ENCODE assay signal across 25 cellular contexts in the genomic region with DNA sequence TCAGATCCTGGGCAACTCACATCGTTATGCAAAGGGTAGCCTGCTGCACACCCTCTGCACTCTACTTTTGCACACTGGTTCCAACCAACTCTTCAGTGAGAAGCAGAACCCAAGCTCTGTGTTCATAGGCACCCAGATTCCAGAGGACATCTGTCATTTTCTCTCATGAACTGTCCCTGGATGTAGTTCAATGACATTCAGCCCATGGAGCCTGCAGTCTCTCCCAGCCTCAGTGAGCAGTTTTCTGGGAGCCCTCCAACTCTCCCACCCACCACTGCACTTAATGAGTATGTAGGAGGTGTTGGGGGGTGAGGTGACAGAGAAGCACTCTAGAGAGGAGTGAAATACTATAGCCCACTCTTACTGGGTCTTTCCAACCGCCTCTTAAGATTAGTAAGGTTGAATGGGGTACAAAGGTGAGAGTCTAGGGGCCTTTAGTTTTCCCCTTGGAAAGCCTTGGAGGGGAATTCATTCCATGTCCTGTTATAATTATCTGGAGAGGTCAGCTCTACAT. TPM values are rescaled to one million over a fixed set of nuclear protein-coding genes. Genes with fewer than 3 reads are reported as not detected.
"Had no signal": no experiment of that assay in that cellular context is flagged by ENCODE, and none has a peak within 500 bp of the region (broad histone marks: within the 10 kb centered on the region; RNA-seq: fewer than 3 reads in every experiment).

No MANE protein-coding gene starts in this region.

- ATAC-seq: activated CD4-positive, CD25-positive, alpha-beta regulatory T cell treated with anti-CD3 and anti-CD28 coated beads, Interleukin-2, amount 50 U/mL, for 24 hours; activated CD8-positive, alpha-beta memory T cell treated with anti-CD3 and anti-CD28 coated beads, Interleukin-2, amount 10 ng/mL, durations not matched to agents 7 days and 5 days; body of pancreas; stimulated activated memory B cell treated with anti-CD40 and anti-IgM and Interleukin-4, amounts not matched to agents 10 μg/mL and 1 μg/mL and 100 μg/mL, for 72 hours had no signal

- H3K9me3 ChIP-seq: body of pancreas, transverse colon, vagina had no signal

- H3K27ac ChIP-seq: body of pancreas, parathyroid adenoma, transverse colon, vagina, VCaP had no signal

- DNase-seq: activated CD4-positive, alpha-beta memory T cell treated with anti-CD3 and anti-CD28 coated beads, Interleukin-2, amount 10 ng/mL, durations not matched to agents 7 days and 5 days; activated CD4-positive, alpha-beta T cell treated with anti-CD3 and anti-CD28 coated beads, Interleukin-2, amount 10 ng/mL, durations not matched to agents 24 days and 14 days; activated CD8-positive, alpha-beta memory T cell treated with anti-CD3 and anti-CD28 coated beads, Interleukin-2, amount 10 ng/mL, durations not matched to agents 7 days and 5 days; activated gamma-delta T cell treated with Interleukin-2 at 50 U/mL for 16 hours; activated T-cell treated with anti-CD3 and anti-CD28 coated beads for 4 hours; body of pancreas; effector CD4-positive, alpha-beta T cell; immature natural killer cell; nephron progenitor cell; small intestine; stimulated activated CD4-positive, alpha-beta T cell treated with anti-CD3 and anti-CD28 coated beads, Interleukin-15, amount 100 ng/mL, for 24 hours; transverse colon had no signal

- H3K79me2 ChIP-seq: parathyroid adenoma had no signal

- H3K27me3 ChIP-seq: body of pancreas, transverse colon, vagina had no signal

- H3K4me3 ChIP-seq: body of pancreas, transverse colon, vagina had no signal

- H3K36me3 ChIP-seq: transverse colon, vagina had no signal

- H3K4me1 ChIP-seq: body of pancreas, parathyroid adenoma, transverse colon had no signal

- H2AFZ ChIP-seq: parathyroid adenoma had no signal

- H3K9ac ChIP-seq: parathyroid adenoma had no signal

RNA-seq across cellular contexts. Expression of gene APOBEC4, which starts 58.1 kb away (rescaled TPM):
- total RNA-seq: activated CD4-positive, alpha-beta memory T cell treated with anti-CD3 and anti-CD28 coated beads, Interleukin-2, amount 10 ng/mL, durations not matched to agents 7 days and 5 days; activated CD4-positive, alpha-beta T cell treated with anti-CD3 and anti-CD28 coated beads, Interleukin-2, amount 10 ng/mL, durations not matched to agents 24 days and 14 days; activated CD8-positive, alpha-beta memory T cell treated with anti-CD3 and anti-CD28 coated beads, Interleukin-2, amount 10 ng/mL, durations not matched to agents 7 days and 5 days; body of pancreas; epithelial cell of proximal tubule; fibroblast of lung; kidney epithelial cell; liver; myocyte; sciatic nerve; T-helper 2 cell treated with Interferon-gamma antibody and Interleukin-4, amounts not matched to agents 100 ng/mL and 5 ng/mL, for 36 hours; temporal lobe; vagina had no signal
- polyA plus RNA-seq: fibroblast of lung, immature natural killer cell, liver had no signal
